Comparison of ENCODE assay signal across 22 cellular contexts in genomic region chr14:29043751-29044150, GRCh38.
"Had no signal": no experiment of that assay in that cellular context is flagged by ENCODE, and none has a peak within 500 bp of the region (broad histone marks: within the 10 kb centered on the region; RNA-seq: fewer than 3 reads in every experiment).

No MANE protein-coding gene starts in this region.

- DNase-seq: MV-4-11, NCI-H1048, NCI-H1105, NCI-H1417, NCI-H1436 treated with DMSO at 0.1 percent for 48 hours, NCI-H1694, NCI-H187 treated with DMSO at 0.1 percent for 48 hours, NCI-H2029 treated with DMSO at 0.1 percent for 48 hours, NCI-H2107, NCI-H226, NCI-H446, NCI-H510A, NCI-H524 treated with DMSO at 0.1 percent for 48 hours, NCI-H69, NCI-H774, Right ventricle myocardium superior, RPMI8226, SIG-M5 had no signal

- H3K27me3 ChIP-seq: SJSA1 had no signal

- H3K27ac ChIP-seq: HL-60, SJSA1, SK-N-MC had no signal

- H3K9me3 ChIP-seq: SJSA1 had no signal

- H3K36me3 ChIP-seq: SJSA1 had no signal

- H3K4me1 ChIP-seq: SJSA1 had no signal

- H3K4me3 ChIP-seq: K562, SJSA1, SK-N-MC had no signal
